26 cellular contexts compared by ENCODE assay signal in genomic region chr4:68391451-68391850, GRCh38. TPM values are rescaled to one million over a fixed set of nuclear protein-coding genes. Genes with fewer than 3 reads are reported as not detected.
"Had no signal": no experiment of that assay in that cellular context is flagged by ENCODE, and none has a peak within 500 bp of the region (broad histone marks: within the 10 kb centered on the region; RNA-seq: fewer than 3 reads in every experiment).

No MANE protein-coding gene starts in this region.

- FAIRE-seq: HTR-8/SVneo had no signal

- ATAC-seq: Panc1, PC-3 had no signal

- H3K9ac ChIP-seq: SK-N-SH had no signal

- H3K27ac ChIP-seq: HL-60, RWPE1 had no signal

- H3K27me3 ChIP-seq: MG63 had no signal

- H3K4me3 ChIP-seq: MG63 had no signal

- H3K9me2 ChIP-seq: SK-N-SH had no signal

- H3K4me2 ChIP-seq: SK-N-SH had no signal

- H3K9me3 ChIP-seq: MG63, SK-N-SH had no signal

- DNase-seq: Karpas-422; KG1; MG63; NCI-H1092; NCI-H1105 treated with DMSO at 0.1 percent for 48 hours; NCI-H1417 treated with DMSO at 0.1 percent for 48 hours; NCI-H146; NCI-H1694 treated with DMSO at 0.1 percent for 48 hours; NCI-H1930; NCI-H2081; NCI-H2107; NCI-H2171 treated with DMSO at 0.1 percent for 48 hours; NCI-H345; NCI-H446 treated with DMSO at 0.1 percent for 48 hours; NCI-H510A treated with DMSO at 0.1 percent for 48 hours; NCI-H526; NK-92 treated with Interleukin-12 subunit alpha and Interleukin-12 subunit beta, amount 100 ng/mL, for 24 hours; PC-3; SHP77; SK-N-SH; T-helper 1 cell had no signal

- H3K36me3 ChIP-seq: MG63 had no signal

RNA-seq across cellular contexts. Expression of gene TMPRSS11E, which starts 55.8 kb away (rescaled TPM):
- total RNA-seq: OCI-LY7, PC-3 had no signal
- polyA plus RNA-seq: SK-N-SH had no signal
